In the genomic region with DNA sequence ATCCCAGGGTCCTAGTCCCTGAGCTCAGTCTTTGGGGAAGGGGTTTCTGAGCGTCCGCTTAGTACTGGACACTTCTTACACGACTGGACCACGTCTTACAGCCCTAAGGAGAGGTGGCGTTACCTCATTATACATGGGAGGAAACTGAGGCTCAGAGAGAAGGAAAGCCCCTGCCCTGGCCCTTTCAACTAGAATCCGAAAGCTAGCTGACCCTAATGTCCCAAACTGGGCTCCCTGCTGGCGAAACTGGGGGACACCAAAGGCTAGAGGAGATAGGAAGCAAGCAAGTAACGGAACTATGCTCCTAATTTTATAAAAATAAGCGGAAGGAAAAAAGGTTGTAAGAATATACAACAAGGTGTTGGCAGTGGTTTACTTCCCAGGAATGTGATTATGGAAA, we compare ENCODE assay signal across 1 cellular context.
TF ChIP-seq lines count a peak whose summit lies in the region.

No MANE protein-coding gene starts in this region.

TF ChIP-seq in GM23338, 12 proteins besides CTCF, POLR2A, EP300 and RAD21 (continued from another document):
- TF ChIP-seq, protein P1, sequence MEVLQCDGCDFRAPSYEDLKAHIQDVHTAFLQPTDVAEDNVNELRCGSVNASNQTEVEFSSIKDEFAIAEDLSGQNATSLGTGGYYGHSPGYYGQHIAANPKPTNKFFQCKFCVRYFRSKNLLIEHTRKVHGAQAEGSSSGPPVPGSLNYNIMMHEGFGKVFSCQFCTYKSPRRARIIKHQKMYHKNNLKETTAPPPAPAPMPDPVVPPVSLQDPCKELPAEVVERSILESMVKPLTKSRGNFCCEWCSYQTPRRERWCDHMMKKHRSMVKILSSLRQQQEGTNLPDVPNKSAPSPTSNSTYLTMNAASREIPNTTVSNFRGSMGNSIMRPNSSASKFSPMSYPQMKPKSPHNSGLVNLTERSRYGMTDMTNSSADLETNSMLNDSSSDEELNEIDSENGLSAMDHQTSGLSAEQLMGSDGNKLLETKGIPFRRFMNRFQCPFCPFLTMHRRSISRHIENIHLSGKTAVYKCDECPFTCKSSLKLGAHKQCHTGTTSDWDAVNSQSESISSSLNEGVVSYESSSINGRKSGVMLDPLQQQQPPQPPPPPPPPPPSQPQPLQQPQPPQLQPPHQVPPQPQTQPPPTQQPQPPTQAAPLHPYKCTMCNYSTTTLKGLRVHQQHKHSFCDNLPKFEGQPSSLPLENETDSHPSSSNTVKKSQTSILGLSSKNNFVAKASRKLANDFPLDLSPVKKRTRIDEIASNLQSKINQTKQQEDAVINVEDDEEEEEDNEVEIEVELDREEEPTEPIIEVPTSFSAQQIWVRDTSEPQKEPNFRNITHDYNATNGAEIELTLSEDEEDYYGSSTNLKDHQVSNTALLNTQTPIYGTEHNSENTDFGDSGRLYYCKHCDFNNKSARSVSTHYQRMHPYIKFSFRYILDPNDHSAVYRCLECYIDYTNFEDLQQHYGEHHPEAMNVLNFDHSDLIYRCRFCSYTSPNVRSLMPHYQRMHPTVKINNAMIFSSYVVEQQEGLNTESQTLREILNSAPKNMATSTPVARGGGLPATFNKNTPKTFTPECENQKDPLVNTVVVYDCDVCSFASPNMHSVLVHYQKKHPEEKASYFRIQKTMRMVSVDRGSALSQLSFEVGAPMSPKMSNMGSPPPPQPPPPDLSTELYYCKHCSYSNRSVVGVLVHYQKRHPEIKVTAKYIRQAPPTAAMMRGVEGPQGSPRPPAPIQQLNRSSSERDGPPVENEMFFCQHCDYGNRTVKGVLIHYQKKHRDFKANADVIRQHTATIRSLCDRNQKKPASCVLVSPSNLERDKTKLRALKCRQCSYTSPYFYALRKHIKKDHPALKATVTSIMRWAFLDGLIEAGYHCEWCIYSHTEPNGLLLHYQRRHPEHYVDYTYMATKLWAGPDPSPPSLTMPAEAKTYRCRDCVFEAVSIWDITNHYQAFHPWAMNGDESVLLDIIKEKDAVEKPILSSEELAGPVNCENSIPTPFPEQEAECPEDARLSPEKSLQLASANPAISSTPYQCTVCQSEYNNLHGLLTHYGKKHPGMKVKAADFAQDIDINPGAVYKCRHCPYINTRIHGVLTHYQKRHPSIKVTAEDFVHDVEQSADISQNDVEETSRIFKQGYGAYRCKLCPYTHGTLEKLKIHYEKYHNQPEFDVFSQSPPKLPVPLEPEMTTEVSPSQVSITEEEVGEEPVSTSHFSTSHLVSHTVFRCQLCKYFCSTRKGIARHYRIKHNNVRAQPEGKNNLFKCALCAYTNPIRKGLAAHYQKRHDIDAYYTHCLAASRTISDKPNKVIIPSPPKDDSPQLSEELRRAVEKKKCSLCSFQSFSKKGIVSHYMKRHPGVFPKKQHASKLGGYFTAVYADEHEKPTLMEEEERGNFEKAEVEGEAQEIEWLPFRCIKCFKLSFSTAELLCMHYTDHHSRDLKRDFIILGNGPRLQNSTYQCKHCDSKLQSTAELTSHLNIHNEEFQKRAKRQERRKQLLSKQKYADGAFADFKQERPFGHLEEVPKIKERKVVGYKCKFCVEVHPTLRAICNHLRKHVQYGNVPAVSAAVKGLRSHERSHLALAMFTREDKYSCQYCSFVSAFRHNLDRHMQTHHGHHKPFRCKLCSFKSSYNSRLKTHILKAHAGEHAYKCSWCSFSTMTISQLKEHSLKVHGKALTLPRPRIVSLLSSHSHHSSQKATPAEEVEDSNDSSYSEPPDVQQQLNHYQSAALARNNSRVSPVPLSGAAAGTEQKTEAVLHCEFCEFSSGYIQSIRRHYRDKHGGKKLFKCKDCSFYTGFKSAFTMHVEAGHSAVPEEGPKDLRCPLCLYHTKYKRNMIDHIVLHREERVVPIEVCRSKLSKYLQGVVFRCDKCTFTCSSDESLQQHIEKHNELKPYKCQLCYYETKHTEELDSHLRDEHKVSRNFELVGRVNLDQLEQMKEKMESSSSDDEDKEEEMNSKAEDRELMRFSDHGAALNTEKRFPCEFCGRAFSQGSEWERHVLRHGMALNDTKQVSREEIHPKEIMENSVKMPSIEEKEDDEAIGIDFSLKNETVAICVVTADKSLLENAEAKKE (CRISPR knock-in tag; IDR thresholded peaks at IDR 0.05), result no peak
